ENCODE assay signal across 22 cellular contexts in genomic region chr1:91870322-91870721, GRCh38.
"Had no signal": no experiment of that assay in that cellular context is flagged by ENCODE, and none has a peak within 500 bp of the region (broad histone marks: within the 10 kb centered on the region; RNA-seq: fewer than 3 reads in every experiment).

No MANE protein-coding gene starts in this region.

- ATAC-seq: activated CD4-positive, alpha-beta T cell treated with anti-CD3 and anti-CD28 coated beads for 36 hours; activated CD8-positive, alpha-beta T cell treated with anti-CD3 and anti-CD28 coated beads for 36 hours; activated T-cell treated with anti-CD3 and anti-CD28 coated beads, Interleukin-2, amount 50 U/mL, for 72 hours; K562 had no signal

- DNase-seq: activated CD4-positive, alpha-beta T cell treated with anti-CD3 and anti-CD28 coated beads for 36 hours; activated CD8-positive, alpha-beta memory T cell treated with anti-CD3 and anti-CD28 coated beads, Interleukin-2, amount 50 U/mL, for 4 hours; activated CD8-positive, alpha-beta T cell treated with anti-CD3 and anti-CD28 coated beads for 36 hours; activated gamma-delta T cell treated with Interleukin-2 at 50 U/mL for 16 hours; activated naive CD4-positive, alpha-beta T cell treated with anti-CD3 and anti-CD28 coated beads, Interleukin-2, amount 10 ng/mL, durations not matched to agents 7 days and 5 days; activated T-cell treated with anti-CD3 and anti-CD28 coated beads, Interleukin-2, amount 50 U/mL, for 72 hours; aorta; central memory CD4-positive, alpha-beta T cell; Karpas-422; MM.1S; NCI-H1105; NCI-H1436; NCI-H187; NCI-H2081; NCI-H446; NCI-H524; PC-9; SIG-M5; WERI-Rb-1 had no signal

- H3K27ac ChIP-seq: WERI-Rb-1 had no signal

- H3K4me3 Mint-ChIP-seq: activated CD4-positive, alpha-beta T cell treated with anti-CD3 and anti-CD28 coated beads for 36 hours; activated CD8-positive, alpha-beta T cell treated with anti-CD3 and anti-CD28 coated beads for 36 hours; activated naive CD4-positive, alpha-beta T cell treated with anti-CD3 and anti-CD28 coated beads, Interleukin-2, amount 10 ng/mL, durations not matched to agents 7 days and 5 days had no signal

- FAIRE-seq: bronchial epithelial cell, K562 had no signal

- H3K4me3 ChIP-seq: K562, PC-9 had no signal

- H3K36me3 ChIP-seq: WERI-Rb-1 had no signal

- H3K9me3 Mint-ChIP-seq: activated naive CD4-positive, alpha-beta T cell treated with anti-CD3 and anti-CD28 coated beads, Interleukin-2, amount 10 ng/mL, durations not matched to agents 7 days and 5 days; activated T-cell treated with anti-CD3 and anti-CD28 coated beads, Interleukin-2, amount 50 U/mL, for 72 hours; activated T-helper 2 cell treated with anti-CD3 and anti-CD28 coated beads, Interferon-gamma antibody, Interleukin-2, Interleukin-4, amounts not matched to agents 10 μg/mL and 5 μg/mL and 100 μg/mL, durations not matched to agents 14 hours and 24 hours and 36 hours had no signal

- H3K27ac Mint-ChIP-seq: activated CD4-positive, alpha-beta T cell treated with anti-CD3 and anti-CD28 coated beads for 36 hours; activated CD8-positive, alpha-beta T cell treated with anti-CD3 and anti-CD28 coated beads for 36 hours; activated naive CD4-positive, alpha-beta T cell treated with anti-CD3 and anti-CD28 coated beads, Interleukin-2, amount 10 ng/mL, durations not matched to agents 7 days and 5 days; activated T-helper 2 cell treated with anti-CD3 and anti-CD28 coated beads, Interferon-gamma antibody, Interleukin-2, Interleukin-4, amounts not matched to agents 10 μg/mL and 5 μg/mL and 100 μg/mL, durations not matched to agents 14 hours and 24 hours and 36 hours had no signal

- H2AFZ ChIP-seq: PC-9 had no signal

- H3K27me3 Mint-ChIP-seq: activated CD8-positive, alpha-beta T cell treated with anti-CD3 and anti-CD28 coated beads for 36 hours had no signal
